4 cellular contexts compared by ENCODE assay signal in genomic region chr1:58582143-58582542, GRCh38. TPM values are rescaled to one million over a fixed set of nuclear protein-coding genes. Genes with fewer than 3 reads are reported as not detected.
"Had no signal": no experiment of that assay in that cellular context is flagged by ENCODE, and none has a peak within 500 bp of the region (broad histone marks: within the 10 kb centered on the region; RNA-seq: fewer than 3 reads in every experiment).

No MANE protein-coding gene starts in this region.

RNA-seq across cellular contexts. Expression of gene TACSTD2, which starts 5.1 kb away (rescaled TPM):
- total RNA-seq: HepG2, HT1080, IMR-90 had no signal
- polyA plus RNA-seq: HepG2, IgD-negative memory B cell, IMR-90 had no signal
